22 cellular contexts compared by ENCODE assay signal in genomic region chr15:87478688-87479072, GRCh38.
"Had no signal": no experiment of that assay in that cellular context is flagged by ENCODE, and none has a peak within 500 bp of the region (broad histone marks: within the 10 kb centered on the region; RNA-seq: fewer than 3 reads in every experiment).

No MANE protein-coding gene starts in this region.

- H3K9me3 ChIP-seq: esophagus muscularis mucosa, gastroesophageal sphincter, left ventricle myocardium inferior, lower lobe of right lung, prostate gland, suprapubic skin, thyroid gland, upper lobe of right lung, vagina had no signal

- H3K27ac Mint-ChIP-seq: dendritic cell treated with granulocyte-macrophage colony-stimulating factor and Interleukin-4, amounts not matched to agents 40 ng/mL and 50 ng/mL, for 4 days; effector memory CD8-positive, alpha-beta T cell; memory B cell; natural killer cell had no signal

- H3K4me1 Mint-ChIP-seq: memory B cell, natural killer cell had no signal

- ATAC-seq: effector memory CD8-positive, alpha-beta T cell; lower lobe of right lung; natural killer cell; upper lobe of right lung had no signal

- H3K36me3 Mint-ChIP-seq: memory B cell, mesothelial cell of epicardium, natural killer cell had no signal

- H3K27me3 ChIP-seq: esophagus muscularis mucosa, gastroesophageal sphincter, hepatocyte, suprapubic skin, thyroid gland, upper lobe of right lung, vagina had no signal

- H3K4me3 ChIP-seq: hepatocyte, left ventricle myocardium inferior, lower lobe of right lung, prostate gland, skin epidermis, suprapubic skin, thyroid gland, upper lobe of right lung, vagina had no signal

- H3K4me3 Mint-ChIP-seq: dendritic cell treated with granulocyte-macrophage colony-stimulating factor and Interleukin-4, amounts not matched to agents 40 ng/mL and 50 ng/mL, for 4 days; effector memory CD8-positive, alpha-beta T cell; memory B cell; natural killer cell had no signal

- H3K4me1 ChIP-seq: lower lobe of right lung, parathyroid adenoma, prostate gland, thyroid gland, upper lobe of right lung, vagina had no signal

- H3K27ac ChIP-seq: epithelial cell of prostate, lower lobe of right lung, parathyroid adenoma, prostate gland, skin epidermis, suprapubic skin, thyroid gland, upper lobe of right lung, vagina had no signal

- DNase-seq: effector memory CD8-positive, alpha-beta T cell; kidney; left cardiac atrium; left ventricle myocardium inferior; lower lobe of right lung; natural killer cell; stimulated activated CD4-positive, alpha-beta T cell treated with anti-CD3 and anti-CD28 coated beads, Interleukin-12 subunit alpha, Interleukin-12 subunit beta, amount 100 ng/mL, for 4 hours; stimulated activated naive CD4-positive, alpha-beta T cell treated with Interleukin-2 at 50 U/mL for 16 hours; thyroid gland; upper lobe of right lung had no signal

- H3K27me3 Mint-ChIP-seq: dendritic cell treated with granulocyte-macrophage colony-stimulating factor and Interleukin-4, amounts not matched to agents 40 ng/mL and 50 ng/mL, for 4 days; memory B cell had no signal

- H3K36me3 ChIP-seq: esophagus muscularis mucosa, gastroesophageal sphincter, left ventricle myocardium inferior, lower lobe of right lung, prostate gland, suprapubic skin, thyroid gland, upper lobe of right lung, vagina had no signal
